8 cellular contexts compared by ENCODE assay signal in the genomic region with DNA sequence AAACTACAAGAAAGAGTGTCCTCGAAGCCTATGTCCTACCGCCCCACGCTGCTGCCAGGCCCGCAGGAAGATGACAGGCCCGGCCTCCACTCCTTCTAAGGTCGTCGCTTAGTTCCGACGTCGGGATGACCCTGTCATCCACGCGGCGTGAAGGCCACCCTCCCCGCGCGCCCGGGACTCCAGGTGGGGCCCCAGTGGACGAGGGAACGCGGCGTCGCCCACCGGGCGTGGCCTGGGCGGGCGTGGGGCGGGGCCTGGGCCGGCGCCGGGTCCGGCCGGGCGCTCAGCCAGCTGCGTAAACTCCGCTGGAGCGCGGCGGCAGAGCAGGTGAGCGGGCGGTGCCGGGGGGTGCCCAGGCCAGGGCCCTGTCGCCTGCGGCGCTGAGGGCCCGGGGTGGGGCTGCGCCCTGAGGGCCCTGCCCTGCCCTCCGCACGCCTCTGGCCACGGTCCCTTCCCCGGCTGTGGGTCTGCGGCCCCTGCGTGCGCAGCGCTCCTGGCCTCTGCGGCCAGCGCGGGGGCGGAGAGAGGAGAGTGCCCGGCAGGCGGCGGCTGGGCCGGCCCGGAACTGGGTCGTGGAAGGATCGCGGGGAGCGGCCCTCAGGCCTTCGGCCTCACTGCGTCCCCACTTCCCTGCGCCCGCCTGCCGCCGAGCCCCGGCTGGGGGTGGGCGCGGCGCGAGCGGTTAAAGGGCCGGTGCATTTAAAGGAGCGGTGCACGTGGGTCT. TPM values are rescaled to one million over a fixed set of nuclear protein-coding genes. Genes with fewer than 3 reads are reported as not detected.
DNase-seq lines count a peak whose midpoint lies in the region; ATAC-seq and TF ChIP-seq lines count a peak whose summit lies in the region.

A gene (plus strand): TSS at position 294 of the 724 bp plus-strand sequence. CDS start 11,292 bp downstream, outside the sequence.

- no peak for TF ChIP-seq EP300 in transverse colon (IDR thresholded peaks at IDR 0.05; ENCODE audit: low read depth)

- in situ Hi-C loops in transverse colon (cut with MboI; ENCODE audit: low pct_ligation_motif_present in 1 of 4, low pct_unique_long_range_greater_than_20kb in 1 of 4, low sequenced_read_pairs in 3 of 4): no loop called here

- peaks cover 14% of the 10 kb centered on the region for H3K4me1 Mint-ChIP-seq in activated naive CD4-positive, alpha-beta T cell treated with anti-CD3 and anti-CD28 coated beads, Interleukin-2, amount 50 U/mL, for 24 hours

- peak within 1 kb of the TSS; percentile 46 for H3K27ac Mint-ChIP-seq in activated naive CD4-positive, alpha-beta T cell treated with anti-CD3 and anti-CD28 coated beads, Interleukin-2, amount 50 U/mL, for 24 hours

- H3K4me3 Mint-ChIP-seq in activated naive CD4-positive, alpha-beta T cell treated with anti-CD3 and anti-CD28 coated beads, Interleukin-2, amount 50 U/mL, for 24 hours: peak within 1 kb of the TSS; percentile 81

- H3K9me3 ChIP-seq in transverse colon: no peaks in the 10 kb centered on the region

- intact Hi-C loops in transverse colon (cut with DNase I; ENCODE audit: low total_unique reads): no loop called here

- H3K27me3 ChIP-seq in transverse colon: no peaks in the 10 kb centered on the region

- WGBS in transverse colon (ENCODE audit: low coverage in 1 of 2), 2 donors: 2% methylated on average over 40 of the region's 82 CpGs; no CpG with 5 or more reads in 1 of the 2 donors

- peak; percentile 32 for TF ChIP-seq POLR2A in transverse colon (IDR thresholded peaks at IDR 0.05)

- peak; percentile 87 for ATAC-seq in GM21423 (IDR thresholded peaks at IDR 0.05; ENCODE audit: unreplicated experiment)
- peak; percentile 92 for ATAC-seq in omental fat pad (ENCODE audit: low FRiP score)

- H3K36me3 ChIP-seq in transverse colon: no peaks in the 10 kb centered on the region

- TF ChIP-seq CTCF in omental fat pad (IDR thresholded peaks at IDR 0.05) (no peak), transverse colon (IDR thresholded peaks at IDR 0.05) (peak in 4 of 5 experiments; percentile 18 to 35 (median 22))

- DNase-seq in DMS53 (lab: John Stamatoyannopoulos, UW) (peak; percentile 92), HUDEP-2 (lab: John Stamatoyannopoulos, UW; ENCODE audit: unreplicated experiment in 76 of 76) (peak in 52 of 76 experiments; percentile 4 to 69 (median 37)), SHP77 (lab: John Stamatoyannopoulos, UW) (peak; percentile 61 to 74), glomerular visceral epithelial cell (ENCODE audit: extremely low spot score) (peak; percentile 78), omental fat pad (ENCODE audit: low spot score) (peak; percentile 32), transverse colon (peak; percentile 84)

- peak within 1 kb of the TSS; percentile 48 to 90 (median 78) for H3K4me3 ChIP-seq in transverse colon

- peak within 1 kb of the TSS; percentile 83 to 90 (median 86) for H3K27ac ChIP-seq in transverse colon

- H3K36me3 Mint-ChIP-seq in activated naive CD4-positive, alpha-beta T cell treated with anti-CD3 and anti-CD28 coated beads, Interleukin-2, amount 50 U/mL, for 24 hours: no peaks in the 10 kb centered on the region

- no peaks in the 10 kb centered on the region for H3K9me3 Mint-ChIP-seq in activated naive CD4-positive, alpha-beta T cell treated with anti-CD3 and anti-CD28 coated beads, Interleukin-2, amount 50 U/mL, for 24 hours

- peaks cover 15% of the 10 kb centered on the region for H3K27me3 Mint-ChIP-seq in activated naive CD4-positive, alpha-beta T cell treated with anti-CD3 and anti-CD28 coated beads, Interleukin-2, amount 50 U/mL, for 24 hours

- peaks cover 6 to 25% (median 16%) of the 10 kb centered on the region in 4 donors for H3K4me1 ChIP-seq in transverse colon

RNA-seq across cellular contexts. Expression of the gene that starts here (rescaled TPM):
- total RNA-seq in omental fat pad: 10 to 100 TPM; 25.5 to 34.3 (median 30.2) TPM
- total RNA-seq in transverse colon: 10 to 100 TPM; 24.6 to 47.5 (median 35.6) TPM

Comparison
In these comparisons a context has a peak if more than half of its experiments do, and no peak if none do; other contexts are left out.
1. Peak in every context shown above with its lines: DNase-seq, ATAC-seq, H3K4me3 ChIP-seq and H3K27ac ChIP-seq.
2. DNase-seq: peak in every context shown above with its lines; median percentile 92 in DMS53; 84 in transverse colon; 78 in glomerular visceral epithelial cell; 68 in SHP77; 37 in HUDEP-2; 32 in omental fat pad.
3. CTCF ChIP-seq: peak in transverse colon (4 of 5); none in omental fat pad (0 of 3).